Comparison of ENCODE assay signal across 29 cellular contexts in genomic region chr2:205556841-205557539, GRCh38.
A peak's percentile ranks its signal among the peaks of the same experiment; 100 is the strongest.
DNase-seq lines count a peak whose midpoint lies in the region; ATAC-seq, FAIRE-seq and TF ChIP-seq lines count a peak whose summit lies in the region.
"Had no signal": no experiment of that assay in that cellular context is flagged by ENCODE, and none has a peak within 500 bp of the region (broad histone marks: within the 10 kb centered on the region; RNA-seq: fewer than 3 reads in every experiment).

No MANE protein-coding gene starts in this region.

- no peak for TF ChIP-seq POLR2A in right lobe of liver (IDR thresholded peaks at IDR 0.05)

- peak in 5 of 8 donors; percentile 9 to 71 (median 28) for ATAC-seq in heart right ventricle
- ATAC-seq in right lobe of liver: no peak
- ATAC-seq: activated T-cell treated with anti-CD3 and anti-CD28 coated beads, Interleukin-2, amount 50 U/mL, for 4 hours; HCT116; upper lobe of right lung had no signal

- H3K27me3 ChIP-seq in heart right ventricle (no peaks in the 10 kb centered on the region), left ventricle myocardium inferior (ENCODE audit: low read depth) (no peaks in the 10 kb centered on the region), NT2/D1 (ENCODE audit: insufficient read depth, insufficient read length) (no peaks in the 10 kb centered on the region), right lobe of liver (no peaks in the 10 kb centered on the region)
- H3K27me3 ChIP-seq: adrenal gland; BLaER1 treated with 17β-estradiol and CSF1 and Interleukin-3, amounts not matched to agents 10 nM and 100 nM; brain microvascular endothelial cell; Peyer's patch; SJSA1; upper lobe of right lung had no signal

- H3K4me3 ChIP-seq in heart right ventricle: no peak overlapping the region
- H3K4me3 ChIP-seq in left ventricle myocardium inferior: no peak overlapping the region
- no peak overlapping the region for H3K4me3 ChIP-seq in NT2/D1 (ENCODE audit: insufficient read length, low read depth)
- H3K4me3 ChIP-seq in right lobe of liver: no peak overlapping the region
- H3K4me3 ChIP-seq: adrenal gland; BLaER1 treated with 17β-estradiol and CSF1 and Interleukin-3, amounts not matched to agents 10 nM and 100 nM; Peyer's patch; prostate gland; SJSA1; skin epidermis; upper lobe of right lung had no signal

- no peaks in the 10 kb centered on the region for H3K36me3 ChIP-seq in heart right ventricle
- H3K36me3 ChIP-seq in left ventricle myocardium inferior: no peaks in the 10 kb centered on the region
- H3K36me3 ChIP-seq in NT2/D1 (ENCODE audit: insufficient read depth, insufficient read length, low read length): no peaks in the 10 kb centered on the region
- H3K36me3 ChIP-seq in right lobe of liver: no peaks in the 10 kb centered on the region
- H3K36me3 ChIP-seq: adrenal gland; BLaER1 treated with 17β-estradiol and CSF1 and Interleukin-3, amounts not matched to agents 10 nM and 100 nM; brain microvascular endothelial cell; Peyer's patch; prostate gland; SJSA1; upper lobe of right lung had no signal

- no peak overlapping the region for H3K9ac ChIP-seq in NT2/D1 (ENCODE audit: insufficient read length, low read depth)
- H3K9ac ChIP-seq: BLaER1 treated with 17β-estradiol and CSF1 and Interleukin-3, amounts not matched to agents 10 nM and 100 nM had no signal

- no peak for TF ChIP-seq CTCF in heart right ventricle (IDR thresholded peaks at IDR 0.05)
- no peak for TF ChIP-seq CTCF in left ventricle myocardium inferior (IDR thresholded peaks at IDR 0.05; ENCODE audit: borderline replicate concordance)
- TF ChIP-seq CTCF in right lobe of liver (IDR thresholded peaks at IDR 0.05): no peak

- no peaks in the 10 kb centered on the region for H3K4me1 ChIP-seq in heart right ventricle
- no peaks in the 10 kb centered on the region for H3K4me1 ChIP-seq in left ventricle myocardium inferior
- H3K4me1 ChIP-seq in NT2/D1 (ENCODE audit: insufficient read depth, insufficient read length): peaks cover 1% of the 10 kb centered on the region
- H3K4me1 ChIP-seq in right lobe of liver: no peaks in the 10 kb centered on the region
- H3K4me1 ChIP-seq: adrenal gland, Peyer's patch, prostate gland, SJSA1, upper lobe of right lung had no signal

- intact Hi-C loops in heart right ventricle (cut with DNase I): no loop called here
- intact Hi-C loops in left ventricle myocardium inferior (cut with micrococcal nuclease): no loop called here
- intact Hi-C loops in right lobe of liver (cut with DNase I): no loop called here

- FAIRE-seq in RCC 7860 (lab: Jason Lieb, UNC) (no peak), frontal cortex (lab: Jason Lieb, UNC) (no peak)
- FAIRE-seq: GM12892, islet of Langerhans had no signal

- peak in 1 of 2 donors; percentile 18 for DNase-seq in heart right ventricle
- no peak for DNase-seq in left ventricle myocardium inferior
- DNase-seq in NT2/D1 (ENCODE audit: low read depth, low spot score): peak; percentile 44
- DNase-seq in islet precursor cell: peak; percentile 67
- DNase-seq in RCC 7860 (ENCODE audit: low spot score): no peak
- DNase-seq in right lobe of liver: no peak
- DNase-seq in activated naive CD4-positive, alpha-beta T cell treated with anti-CD3 and anti-CD28 coated beads, Interleukin-2, amount 50 U/mL, for 16 hours: no peak
- no peak for DNase-seq in frontal cortex (ENCODE audit: low spot score in 2 of 2)
- DNase-seq: ACHN; activated CD4-positive, alpha-beta T cell treated with anti-CD3 and anti-CD28 coated beads for 4 hours; activated T-cell treated with anti-CD3 and anti-CD28 coated beads, Interleukin-2, amount 50 U/mL, for 4 hours; adrenal gland; brain microvascular endothelial cell; COR-L47; effector CD8-positive, alpha-beta T cell; erythroblast; NCI-H1105 treated with DMSO at 0.1 percent for 48 hours; NCI-H2029; NCI-H446 treated with DMSO at 0.1 percent for 48 hours; NK-92 treated with Interleukin-12 subunit alpha and Interleukin-12 subunit beta, amount 100 ng/mL, for 24 hours; Peyer's patch; upper lobe of right lung had no signal

- H3K27ac ChIP-seq in heart right ventricle: no peak overlapping the region
- H3K27ac ChIP-seq in left ventricle myocardium inferior (replicated peaks): no peak overlapping the region
- H3K27ac ChIP-seq in right lobe of liver: no peak overlapping the region
- H3K27ac ChIP-seq: adrenal gland; BLaER1 treated with 17β-estradiol and CSF1 and Interleukin-3, amounts not matched to agents 10 nM and 100 nM; brain microvascular endothelial cell; Peyer's patch; prostate gland; SJSA1; skin epidermis; upper lobe of right lung had no signal

- 83 to 85% methylated on average over 18 of the region's 18 CpGs for WGBS in heart right ventricle, 2 donors
- WGBS in right lobe of liver (ENCODE audit: insufficient coverage, low coverage, low lambda C conversion rate, missing lambda C conversion rate): 88% methylated on average over 16 of the region's 18 CpGs

- H3K9me3 ChIP-seq in heart right ventricle (no peaks in the 10 kb centered on the region), left ventricle myocardium inferior (replicated peaks) (no peaks in the 10 kb centered on the region), NT2/D1 (ENCODE audit: insufficient read depth, low read length) (no peaks in the 10 kb centered on the region), right lobe of liver (no peaks in the 10 kb centered on the region)
- H3K9me3 ChIP-seq: adrenal gland; BLaER1 treated with 17β-estradiol and CSF1 and Interleukin-3, amounts not matched to agents 10 nM and 100 nM; Peyer's patch; prostate gland; SJSA1; upper lobe of right lung had no signal

Comparison
In these comparisons a context has a peak if more than half of its experiments do, and no peak if none do; other contexts are left out.
1. ATAC-seq: peak in heart right ventricle (5 of 8); none in right lobe of liver (0 of 4).
2. DNase-seq: peak in NT2/D1 (single experiment) and islet precursor cell (single experiment); none in left ventricle myocardium inferior (single experiment), RCC 7860 (single experiment), right lobe of liver (0 of 3), activated naive CD4-positive, alpha-beta T cell treated with anti-CD3 and anti-CD28 coated beads, Interleukin-2, amount 50 U/mL, for 16 hours (single experiment) and frontal cortex (0 of 2).